14 cellular contexts compared by ENCODE assay signal in the genomic region with DNA sequence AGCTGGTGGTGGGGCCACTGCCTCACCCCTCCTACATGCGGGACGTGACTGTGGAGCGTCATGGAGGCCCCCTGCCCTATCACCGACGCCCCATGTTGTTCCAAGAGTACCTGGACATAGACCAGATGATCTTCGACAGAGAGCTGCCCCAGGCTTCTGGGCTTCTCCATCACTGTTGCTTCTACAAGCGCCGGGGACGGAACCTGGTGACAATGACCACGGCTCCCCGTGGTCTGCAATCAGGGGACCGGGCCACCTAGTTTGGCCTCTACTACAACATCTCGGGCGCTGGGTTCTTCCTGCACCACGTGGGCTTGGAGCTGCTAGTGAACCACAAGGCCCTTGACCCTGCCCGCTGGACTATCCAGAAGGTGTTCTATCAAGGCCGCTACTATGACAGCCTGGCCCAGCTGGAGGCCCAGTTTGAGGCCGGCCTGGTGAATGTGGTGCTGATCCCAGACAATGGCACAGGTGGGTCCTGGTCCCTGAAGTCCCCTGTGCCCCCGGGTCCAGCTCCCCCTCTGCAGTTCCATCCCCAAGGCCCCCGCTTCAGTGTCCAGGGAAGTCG. TPM values are rescaled to one million over a fixed set of nuclear protein-coding genes. Genes with fewer than 3 reads are reported as not detected.
"Had no signal": no experiment of that assay in that cellular context is flagged by ENCODE, and none has a peak within 500 bp of the region (broad histone marks: within the 10 kb centered on the region; RNA-seq: fewer than 3 reads in every experiment).

No MANE protein-coding gene starts in this region.

RNA-seq across cellular contexts. Expression of gene G6PC1, which starts 32.8 kb away (rescaled TPM):
- total RNA-seq: activated B cell treated with CpG ODN at 0.5 μM for 24 hours; activated CD4-positive, alpha-beta memory T cell treated with anti-CD3 and anti-CD28 coated beads for 36 hours; activated CD4-positive, alpha-beta T cell treated with anti-CD3 and anti-CD28 coated beads, Interleukin-2, amount 10 ng/mL, durations not matched to agents 24 days and 14 days; activated CD8-positive, alpha-beta memory T cell treated with anti-CD3 and anti-CD28 coated beads for 36 hours; activated CD8-positive, alpha-beta T cell treated with anti-CD3 and anti-CD28 coated beads for 36 hours; activated naive CD4-positive, alpha-beta T cell treated with anti-CD3 and anti-CD28 coated beads for 36 hours; activated naive CD4-positive, alpha-beta T cell treated with anti-CD3 and anti-CD28 coated beads, Interleukin-2, amount 50 U/mL, for 72 hours; activated naive CD8-positive, alpha-beta T cell treated with anti-CD3 and anti-CD28 coated beads for 36 hours; activated T-cell treated with anti-CD3 and anti-CD28 coated beads, Interleukin-2, amount 50 U/mL, for 72 hours; activated T-helper 1 cell treated with anti-CD3 and anti-CD28 coated beads, Interleukin-12 subunit alpha, Interleukin-12 subunit beta, Interleukin-2, Interleukin-4 antibody, amounts not matched to agents 30 ng/mL and 10 ng/mL and 1 ng/mL, durations not matched to agents 14 hours and 24 hours and 36 hours; activated T-helper 17 cell treated with anti-CD3 and anti-CD28 coated beads, Interleukin-2, amount 50 U/mL, for 72 hours; astrocyte; breast epithelium; cardiac muscle cell had no signal
- polyA plus RNA-seq: cardiac muscle cell had no signal
